ENCODE assay signal across 22 cellular contexts in genomic region chr12:116459921-116460666, GRCh38.
DNase-seq lines count a peak whose midpoint lies in the region; TF ChIP-seq lines count a peak whose summit lies in the region.
"Had no signal": no experiment of that assay in that cellular context is flagged by ENCODE, and none has a peak within 500 bp of the region (broad histone marks: within the 10 kb centered on the region; RNA-seq: fewer than 3 reads in every experiment).

No MANE protein-coding gene starts in this region.

- WGBS in neuronal stem cell (ENCODE audit: extremely low coverage in 2 of 2, insufficient read length in 2 of 2, insufficient replicate concordance in 1 of 2), 2 donors: no CpG with 5 or more reads among the region's 17 CpGs

- no peak overlapping the region for H3K14ac ChIP-seq in neuronal stem cell (ENCODE audit: low read length)

- H3K27ac ChIP-seq in OCI-LY3 (ENCODE audit: low read length): peak overlapping the region; percentile 63; the same call in 1 of the 2 replicates
- no peak overlapping the region for H3K27ac ChIP-seq in neuronal stem cell (replicated peaks; ENCODE audit: low read length)
- H3K27ac ChIP-seq in Karpas-422 (ENCODE audit: low read length): no peak overlapping the region
- H3K27ac ChIP-seq: body of pancreas, heart left ventricle had no signal

- H2AK5ac ChIP-seq in neuronal stem cell (ENCODE audit: low read depth, low read length): no peak overlapping the region

- DNase-seq in DMS153 (lab: John Stamatoyannopoulos, UW) (peak; percentile 5), DMS153 treated with DMSO at 0.1 percent for 48 hours (lab: John Stamatoyannopoulos, UW; ENCODE audit: unreplicated experiment) (no peak), fibroblast of gingiva (ENCODE audit: low read depth) (peak; percentile 7), neuronal stem cell (ENCODE audit: low spot score) (no peak), cerebellar cortex (ENCODE audit: low spot score) (no peak), Karpas-422 (no peak), NOMO-1 treated with dmso at 0.1 percent for 144 hours (lab: John Stamatoyannopoulos, UW; ENCODE audit: unreplicated experiment) (no peak)
- DNase-seq: 8988T; activated CD4-positive, alpha-beta T cell treated with anti-CD3 and anti-CD28 coated beads, Interleukin-2, amount 10 ng/mL, durations not matched to agents 7 days and 5 days; activated naive CD4-positive, alpha-beta T cell treated with anti-CD3 and anti-CD28 coated beads for 36 hours; activated T-cell treated with anti-CD3 and anti-CD28 coated beads for 4 hours; body of pancreas; C1 segment of cervical spinal cord; dermis blood vessel endothelial cell; DMS79 treated with DMSO at 0.1 percent for 48 hours; erythroblast; heart left ventricle; mesenchymal stem cell; NCI-H187; NCI-H774; SW 1271 had no signal

- H3K79me1 ChIP-seq in neuronal stem cell (ENCODE audit: low read depth, low read length): no peaks in the 10 kb centered on the region

- no peak overlapping the region for H3K4ac ChIP-seq in neuronal stem cell (ENCODE audit: low read length)

- H3K4me1 ChIP-seq in OCI-LY3 (ENCODE audit: low read length): peaks cover 43% of the 10 kb centered on the region
- H3K4me1 ChIP-seq in neuronal stem cell (ENCODE audit: control insufficient read depth in 2 of 2, insufficient read depth in 1 of 2, low read depth in 1 of 2, low read length in 2 of 2): peaks cover 0 to 6% of the 10 kb centered on the region in 2 donors
- H3K4me1 ChIP-seq in Karpas-422 (ENCODE audit: low read length): peaks cover 12% of the 10 kb centered on the region

- no peak overlapping the region for H3K18ac ChIP-seq in neuronal stem cell (ENCODE audit: low read length)

- H2BK12ac ChIP-seq in neuronal stem cell (ENCODE audit: low read length): peak overlapping the region; percentile 3

- 0 out of 2 replicates have a peak overlapping the region, but pooled peaks have one; percentile 50 for H3K9ac ChIP-seq in OCI-LY3 (ENCODE audit: low read length)
- H3K9ac ChIP-seq in neuronal stem cell (ENCODE audit: low read depth, low read length, poor library complexity): no peak overlapping the region
- H3K9ac ChIP-seq in Karpas-422 (ENCODE audit: low read length): no peak overlapping the region

- no peak overlapping the region for H3K23ac ChIP-seq in neuronal stem cell (ENCODE audit: low read depth, low read length, poor library complexity)

- no peak for TF ChIP-seq CTCF in OCI-LY3 (IDR thresholded peaks at IDR 0.05; ENCODE audit: low read depth, low read length)

- H3K4me3 ChIP-seq in OCI-LY3 (ENCODE audit: low read length) (no peak overlapping the region), neuronal stem cell (ENCODE audit: low read length in 2 of 2) (no peak overlapping the region), Karpas-422 (ENCODE audit: low read length) (no peak overlapping the region)
- H3K4me3 ChIP-seq: body of pancreas, heart left ventricle had no signal

- H2BK15ac ChIP-seq in neuronal stem cell (ENCODE audit: low read length): no peak overlapping the region

- H4K91ac ChIP-seq in neuronal stem cell (ENCODE audit: low read depth, low read length, poor library complexity): no peak overlapping the region

- no peak overlapping the region for H2BK5ac ChIP-seq in neuronal stem cell (ENCODE audit: low read length)

- H3K36me3 ChIP-seq in OCI-LY3 (replicated peaks; ENCODE audit: low read depth, low read length): no peaks in the 10 kb centered on the region
- H3K36me3 ChIP-seq in neuronal stem cell (replicated peaks in 1 of 2; ENCODE audit: control insufficient read depth in 2 of 2, insufficient read depth in 2 of 2, low read length in 2 of 2): no peaks in the 10 kb centered on the region
- H3K36me3 ChIP-seq in Karpas-422 (ENCODE audit: insufficient read depth, low read length): no peaks in the 10 kb centered on the region
- H3K36me3 ChIP-seq: heart left ventricle had no signal

- no peaks in the 10 kb centered on the region for H3K79me2 ChIP-seq in OCI-LY3 (ENCODE audit: low read length)
- no peaks in the 10 kb centered on the region for H3K79me2 ChIP-seq in Karpas-422 (ENCODE audit: low read length)

- no peaks in the 10 kb centered on the region for H3K9me2 ChIP-seq in Karpas-422 (replicated peaks; ENCODE audit: insufficient read depth, low read length)

- H4K8ac ChIP-seq in neuronal stem cell (ENCODE audit: low read depth, low read length): no peak overlapping the region

- no peaks in the 10 kb centered on the region for H4K20me1 ChIP-seq in OCI-LY3 (ENCODE audit: insufficient read depth, low read length)
- H4K20me1 ChIP-seq in Karpas-422 (ENCODE audit: insufficient read depth, low read depth, low read length): no peaks in the 10 kb centered on the region

- H2BK120ac ChIP-seq in neuronal stem cell (ENCODE audit: low read depth, low read length): no peak overlapping the region

- H3K27me3 ChIP-seq in OCI-LY3 (ENCODE audit: low read depth, low read length) (peaks cover 22% of the 10 kb centered on the region), neuronal stem cell (ENCODE audit: control insufficient read depth in 3 of 3, insufficient read depth in 3 of 3, low read depth in 1 of 3, low read length in 3 of 3) (no peaks in the 10 kb centered on the region), Karpas-422 (ENCODE audit: low read length) (no peaks in the 10 kb centered on the region)
- H3K27me3 ChIP-seq: body of pancreas, heart left ventricle had no signal

- H2AFZ ChIP-seq in OCI-LY3 (ENCODE audit: low read depth, low read length) (no peak overlapping the region), neuronal stem cell (ENCODE audit: low read length) (no peak overlapping the region), Karpas-422 (ENCODE audit: low read length) (no peak overlapping the region)

- H3K4me2 ChIP-seq in OCI-LY3 (ENCODE audit: low read length): peak overlapping the region; percentile 83; the same call in 1 of the 2 replicates
- H3K4me2 ChIP-seq in neuronal stem cell (ENCODE audit: insufficient read depth, low read length, poor library complexity, severe bottlenecking): no peak overlapping the region
- no peak overlapping the region for H3K4me2 ChIP-seq in Karpas-422 (ENCODE audit: low read depth, low read length, poor library complexity, severe bottlenecking)

- H3K9me3 ChIP-seq in OCI-LY3 (ENCODE audit: insufficient read depth, low read length) (no peaks in the 10 kb centered on the region), neuronal stem cell (replicated peaks in 1 of 2; ENCODE audit: control insufficient read depth in 2 of 2, insufficient read depth in 1 of 2, low read depth in 1 of 2, low read length in 2 of 2) (no peaks in the 10 kb centered on the region), Karpas-422 (ENCODE audit: low read length) (no peaks in the 10 kb centered on the region)
- H3K9me3 ChIP-seq: body of pancreas, heart left ventricle had no signal

Comparison
In these comparisons a context has a peak if more than half of its experiments do, and no peak if none do; other contexts are left out.
1. DNase-seq: peak in DMS153 (single experiment) and fibroblast of gingiva (single experiment); none in DMS153 treated with DMSO at 0.1 percent for 48 hours (single experiment), neuronal stem cell (single experiment), cerebellar cortex (single experiment), Karpas-422 (single experiment) and NOMO-1 treated with dmso at 0.1 percent for 144 hours (single experiment).